In genomic region chr4:33592701-33593100, GRCh38 we compare ENCODE assay signal across 26 cellular contexts.
"Had no signal": no experiment of that assay in that cellular context is flagged by ENCODE, and none has a peak within 500 bp of the region (broad histone marks: within the 10 kb centered on the region; RNA-seq: fewer than 3 reads in every experiment).

No MANE protein-coding gene starts in this region.

- H3K36me3 ChIP-seq: brain microvascular endothelial cell, colonic mucosa, esophagus squamous epithelium, heart left ventricle, lower lobe of right lung, tibial artery had no signal

- DNase-seq: activated CD4-positive, alpha-beta memory T cell treated with anti-CD3 and anti-CD28 coated beads for 36 hours; activated CD4-positive, alpha-beta T cell treated with anti-CD3 and anti-CD28 coated beads for 4 hours; activated CD4-positive, CD25-positive, alpha-beta regulatory T cell; activated effector memory CD4-positive, alpha-beta T cell treated with anti-CD3 and anti-CD28 coated beads, Interleukin-2, amount 50 U/mL, for 16 hours; activated naive CD4-positive, alpha-beta T cell treated with anti-CD3 and anti-CD28 coated beads, Interleukin-2, amount 50 U/mL, for 16 hours; activated naive CD8-positive, alpha-beta T cell treated with anti-CD3 and anti-CD28 coated beads, Interleukin-2, amount 50 U/mL, for 24 hours; activated T-cell treated with anti-CD3 and anti-CD28 coated beads, Interleukin-2, amount 50 U/mL, for 72 hours; anterior cingulate cortex; brain microvascular endothelial cell; colonic mucosa; esophagus squamous epithelium; heart left ventricle; kidney; lower lobe of right lung; naive thymus-derived CD4-positive, alpha-beta T cell; occipital lobe; small intestine; stimulated activated CD4-positive, alpha-beta T cell treated with anti-CD3 and anti-CD28 coated beads, Interleukin-2, amount 100 ng/mL, for 24 hours; stimulated activated naive CD8-positive, alpha-beta T cell treated with anti-CD3 and anti-CD28 coated beads, Interleukin-15, amount 100 ng/mL, for 72 hours; T-helper 17 cell; tibial artery had no signal

- ATAC-seq: activated naive CD8-positive, alpha-beta T cell treated with anti-CD3 and anti-CD28 coated beads, Interleukin-2, amount 50 U/mL, for 24 hours; activated T-cell treated with anti-CD3 and anti-CD28 coated beads, Interleukin-2, amount 50 U/mL, for 72 hours; heart left ventricle; left lobe of liver; lower lobe of right lung; naive thymus-derived CD4-positive, alpha-beta T cell; sciatic nerve; stimulated activated effector memory CD8-positive, alpha-beta T cell treated with anti-CD3 and anti-CD28 coated beads, Interleukin-12 subunit alpha, Interleukin-12 subunit beta, amount 100 ng/mL, for 72 hours; stimulated activated naive CD8-positive, alpha-beta T cell treated with anti-CD3 and anti-CD28 coated beads, Interleukin-15, amount 100 ng/mL, for 72 hours; T-helper 17 cell had no signal

- H3K27me3 Mint-ChIP-seq: activated CD4-positive, alpha-beta memory T cell treated with anti-CD3 and anti-CD28 coated beads for 36 hours; activated naive CD8-positive, alpha-beta T cell treated with anti-CD3 and anti-CD28 coated beads, Interleukin-2, amount 50 U/mL, for 24 hours; central memory CD8-positive, alpha-beta T cell; naive thymus-derived CD4-positive, alpha-beta T cell; stimulated activated naive CD8-positive, alpha-beta T cell treated with anti-CD3 and anti-CD28 coated beads, Interleukin-15, amount 100 ng/mL, for 72 hours; T-helper 17 cell had no signal

- H3K27ac Mint-ChIP-seq: activated CD4-positive, alpha-beta memory T cell treated with anti-CD3 and anti-CD28 coated beads for 36 hours; activated naive CD8-positive, alpha-beta T cell treated with anti-CD3 and anti-CD28 coated beads, Interleukin-2, amount 50 U/mL, for 24 hours; activated T-cell treated with anti-CD3 and anti-CD28 coated beads, Interleukin-2, amount 50 U/mL, for 72 hours; naive thymus-derived CD4-positive, alpha-beta T cell; stimulated activated effector memory CD8-positive, alpha-beta T cell treated with anti-CD3 and anti-CD28 coated beads, Interleukin-12 subunit alpha, Interleukin-12 subunit beta, amount 100 ng/mL, for 72 hours; stimulated activated naive CD8-positive, alpha-beta T cell treated with anti-CD3 and anti-CD28 coated beads, Interleukin-15, amount 100 ng/mL, for 72 hours; T-helper 17 cell had no signal

- H3K36me3 Mint-ChIP-seq: activated CD4-positive, alpha-beta memory T cell treated with anti-CD3 and anti-CD28 coated beads for 36 hours; stimulated activated effector memory CD8-positive, alpha-beta T cell treated with anti-CD3 and anti-CD28 coated beads, Interleukin-12 subunit alpha, Interleukin-12 subunit beta, amount 100 ng/mL, for 72 hours had no signal

- H3K27ac ChIP-seq: brain microvascular endothelial cell, colonic mucosa, esophagus squamous epithelium, heart left ventricle, lower lobe of right lung, tibial artery had no signal

- H3K4me1 ChIP-seq: colonic mucosa, esophagus squamous epithelium, heart left ventricle, lower lobe of right lung, tibial artery had no signal

- H3K9me3 ChIP-seq: colonic mucosa had no signal

- H3K4me3 ChIP-seq: colonic mucosa, esophagus squamous epithelium, heart left ventricle, lower lobe of right lung, tibial artery had no signal

- H3K4me3 Mint-ChIP-seq: activated CD4-positive, alpha-beta memory T cell treated with anti-CD3 and anti-CD28 coated beads for 36 hours; activated naive CD8-positive, alpha-beta T cell treated with anti-CD3 and anti-CD28 coated beads, Interleukin-2, amount 50 U/mL, for 24 hours; activated T-cell treated with anti-CD3 and anti-CD28 coated beads, Interleukin-2, amount 50 U/mL, for 72 hours; central memory CD8-positive, alpha-beta T cell; naive thymus-derived CD4-positive, alpha-beta T cell; neural crest cell; stimulated activated effector memory CD8-positive, alpha-beta T cell treated with anti-CD3 and anti-CD28 coated beads, Interleukin-12 subunit alpha, Interleukin-12 subunit beta, amount 100 ng/mL, for 72 hours; stimulated activated naive CD8-positive, alpha-beta T cell treated with anti-CD3 and anti-CD28 coated beads, Interleukin-15, amount 100 ng/mL, for 72 hours; T-helper 17 cell had no signal

- H3K27me3 ChIP-seq: brain microvascular endothelial cell, colonic mucosa, esophagus squamous epithelium, heart left ventricle, tibial artery had no signal

- H3K4me1 Mint-ChIP-seq: activated naive CD8-positive, alpha-beta T cell treated with anti-CD3 and anti-CD28 coated beads, Interleukin-2, amount 50 U/mL, for 24 hours; central memory CD8-positive, alpha-beta T cell; naive thymus-derived CD4-positive, alpha-beta T cell; neural crest cell; stimulated activated effector memory CD8-positive, alpha-beta T cell treated with anti-CD3 and anti-CD28 coated beads, Interleukin-12 subunit alpha, Interleukin-12 subunit beta, amount 100 ng/mL, for 72 hours; stimulated activated naive CD8-positive, alpha-beta T cell treated with anti-CD3 and anti-CD28 coated beads, Interleukin-15, amount 100 ng/mL, for 72 hours; T-helper 17 cell had no signal
